In genomic region chr1:186799689-186800054, GRCh38 we compare ENCODE assay signal across 11 cellular contexts. TPM values are rescaled to one million over a fixed set of nuclear protein-coding genes. Genes with fewer than 3 reads are reported as not detected.
A peak's percentile ranks its signal among the peaks of the same experiment; 100 is the strongest.
DNase-seq lines count a peak whose midpoint lies in the region; ATAC-seq lines count a peak whose summit lies in the region.
"Had no signal": no experiment of that assay in that cellular context is flagged by ENCODE, and none has a peak within 500 bp of the region (broad histone marks: within the 10 kb centered on the region; RNA-seq: fewer than 3 reads in every experiment).

No MANE protein-coding gene starts in this region.

- H3K4me3 Mint-ChIP-seq in activated T-cell treated with anti-CD3 and anti-CD28 coated beads, Interleukin-2, amount 50 U/mL, for 72 hours: no peak overlapping the region
- no peak overlapping the region for H3K4me3 Mint-ChIP-seq in T-helper 17 cell
- H3K4me3 Mint-ChIP-seq: stimulated activated naive B cell treated with anti-CD40 and anti-IgM and Interleukin-4, amounts not matched to agents 10 μg/mL and 1 μg/mL and 100 μg/mL, for 72 hours had no signal

- peak in 1 of 2 donors; percentile 44 for ATAC-seq in activated T-cell treated with anti-CD3 and anti-CD28 coated beads, Interleukin-2, amount 50 U/mL, for 72 hours (replicated peaks in 1 of 2)
- ATAC-seq in GM21737 (IDR thresholded peaks at IDR 0.05; ENCODE audit: unreplicated experiment) (peak; percentile 72), HG03108 (IDR thresholded peaks at IDR 0.05; ENCODE audit: unreplicated experiment) (peak; percentile 73), T-helper 17 cell (no peak)

- no peak for DNase-seq in activated T-cell treated with anti-CD3 and anti-CD28 coated beads, Interleukin-2, amount 50 U/mL, for 72 hours
- DNase-seq in activated T-cell treated with anti-CD3 and anti-CD28 coated beads, Interleukin-2, amount 50 U/mL, for 48 hours: no peak
- DNase-seq in NCI-H1417 (lab: John Stamatoyannopoulos, UW) (no peak), T-helper 17 cell (no peak), HUDEP-2 (lab: John Stamatoyannopoulos, UW; ENCODE audit: unreplicated experiment in 76 of 76) (no peak), NCI-H128 (lab: John Stamatoyannopoulos, UW; ENCODE audit: unreplicated experiment) (no peak)
- DNase-seq: mesenchymal stem cell; NCI-H1417 treated with DMSO at 0.1 percent for 48 hours; stimulated activated naive B cell treated with anti-CD40 and anti-IgM and Interleukin-4, amounts not matched to agents 10 μg/mL and 1 μg/mL and 100 μg/mL, for 72 hours had no signal

- peaks cover 3% of the 10 kb centered on the region for H3K27me3 Mint-ChIP-seq in activated T-cell treated with anti-CD3 and anti-CD28 coated beads, Interleukin-2, amount 50 U/mL, for 72 hours (ENCODE audit: low read depth)
- no peaks in the 10 kb centered on the region for H3K27me3 Mint-ChIP-seq in T-helper 17 cell
- H3K27me3 Mint-ChIP-seq: stimulated activated naive B cell treated with anti-CD40 and anti-IgM and Interleukin-4, amounts not matched to agents 10 μg/mL and 1 μg/mL and 100 μg/mL, for 72 hours had no signal

- no peaks in the 10 kb centered on the region for H3K4me1 Mint-ChIP-seq in activated T-cell treated with anti-CD3 and anti-CD28 coated beads, Interleukin-2, amount 50 U/mL, for 72 hours (ENCODE audit: low read depth)
- no peaks in the 10 kb centered on the region for H3K4me1 Mint-ChIP-seq in T-helper 17 cell
- H3K4me1 Mint-ChIP-seq: stimulated activated naive B cell treated with anti-CD40 and anti-IgM and Interleukin-4, amounts not matched to agents 10 μg/mL and 1 μg/mL and 100 μg/mL, for 72 hours had no signal

- H3K36me3 Mint-ChIP-seq in activated T-cell treated with anti-CD3 and anti-CD28 coated beads, Interleukin-2, amount 50 U/mL, for 72 hours (ENCODE audit: insufficient read depth in 2 of 2): no peaks in the 10 kb centered on the region
- no peaks in the 10 kb centered on the region for H3K36me3 Mint-ChIP-seq in T-helper 17 cell (ENCODE audit: low read depth)
- H3K36me3 Mint-ChIP-seq: stimulated activated naive B cell treated with anti-CD40 and anti-IgM and Interleukin-4, amounts not matched to agents 10 μg/mL and 1 μg/mL and 100 μg/mL, for 72 hours had no signal

- H3K27ac Mint-ChIP-seq in activated T-cell treated with anti-CD3 and anti-CD28 coated beads, Interleukin-2, amount 50 U/mL, for 72 hours: peak overlapping the region; percentile 19
- no peak overlapping the region for H3K27ac Mint-ChIP-seq in T-helper 17 cell
- H3K27ac Mint-ChIP-seq: stimulated activated naive B cell treated with anti-CD40 and anti-IgM and Interleukin-4, amounts not matched to agents 10 μg/mL and 1 μg/mL and 100 μg/mL, for 72 hours had no signal

- H3K9me3 Mint-ChIP-seq in activated T-cell treated with anti-CD3 and anti-CD28 coated beads, Interleukin-2, amount 50 U/mL, for 72 hours: peaks cover 2% of the 10 kb centered on the region in 2 donors
- H3K9me3 Mint-ChIP-seq: stimulated activated naive B cell treated with anti-CD40 and anti-IgM and Interleukin-4, amounts not matched to agents 10 μg/mL and 1 μg/mL and 100 μg/mL, for 72 hours had no signal

- no peaks in the 10 kb centered on the region for H3K9me3 ChIP-seq in T-helper 17 cell (ENCODE audit: control insufficient read depth, low read length, poor library complexity, severe bottlenecking)

RNA-seq across cellular contexts. Expression of gene PLA2G4A, which starts 29.1 kb away (rescaled TPM):
- 1 to 10 TPM; 4.9 to 5.7 TPM for total RNA-seq in activated T-cell treated with anti-CD3 and anti-CD28 coated beads, Interleukin-2, amount 50 U/mL, for 72 hours
- under 1 TPM; 0.35 to 0.96 TPM for total RNA-seq in T-helper 17 cell
